In genomic region chr4:73620115-73620792, GRCh38 we compare ENCODE assay signal across 8 cellular contexts. TPM values are rescaled to one million over a fixed set of nuclear protein-coding genes. Genes with fewer than 3 reads are reported as not detected.
DNase-seq lines count a peak whose midpoint lies in the region; ATAC-seq and TF ChIP-seq lines count a peak whose summit lies in the region.

Gene RASSF6 (minus strand): TSS chr4:73620436. CDS start chr4:73611795, 8,641 bp downstream.

- H3K79me2 ChIP-seq in GM23338 (replicated peaks; ENCODE audit: insufficient read depth), result no peaks in the 10 kb centered on the region

- H3K9me2 ChIP-seq in GM23338 (ENCODE audit: insufficient read depth), result no peaks in the 10 kb centered on the region

- H3K4me3 ChIP-seq in GM23338, result peak within 1 kb of the TSS; percentile 39
- peak within 1 kb of the TSS; percentile 22; the same call in 1 of the 2 replicates for H3K4me3 ChIP-seq in LNCaP clone FGC (ENCODE audit: low read depth, low read length)
- peak within 1 kb of the TSS; percentile 41 for H3K4me3 ChIP-seq in WERI-Rb-1 (ENCODE audit: low read depth, low read length)
- peak within 1 kb of the TSS; percentile 11 to 40 for H3K4me3 ChIP-seq in gastroesophageal sphincter
- peak within 1 kb of the TSS in 3 of 4 donors; percentile 4 to 30 (median 20) for H3K4me3 ChIP-seq in sigmoid colon

- ATAC-seq in GM18511 (IDR thresholded peaks at IDR 0.05; ENCODE audit: unreplicated experiment) (peak; percentile 93), GM23338 (peak; percentile 99), gastroesophageal sphincter (peak; percentile 22)

- peak within 1 kb of the TSS; percentile 77 for H2AFZ ChIP-seq in GM23338

- H3K4me2 ChIP-seq in GM23338, result peak within 1 kb of the TSS; percentile 71

- H4K20me1 ChIP-seq in GM23338 (replicated peaks; ENCODE audit: insufficient read depth), result no peaks in the 10 kb centered on the region

- H3K36me3 Mint-ChIP-seq in GM23338 (ENCODE audit: low read depth), result no peaks in the 10 kb centered on the region

- H3K27ac Mint-ChIP-seq in GM23338, result no peak within 1 kb of the TSS; the same call in 1 of the 2 replicates

- H3K36me3 ChIP-seq in GM23338 (ENCODE audit: insufficient read depth), result no peaks in the 10 kb centered on the region
- no peaks in the 10 kb centered on the region for H3K36me3 ChIP-seq in WERI-Rb-1
- H3K36me3 ChIP-seq in gastroesophageal sphincter, result no peaks in the 10 kb centered on the region
- no peaks in the 10 kb centered on the region for H3K36me3 ChIP-seq in sigmoid colon

- H3K4me1 ChIP-seq in GM23338 (ENCODE audit: insufficient read depth) (no peaks in the 10 kb centered on the region), gastroesophageal sphincter (peaks cover 0 to 6% (median 0%) of the 10 kb centered on the region in 3 donors), sigmoid colon (peaks cover 0 to 7% (median 3%) of the 10 kb centered on the region in 4 donors)

- no peaks in the 10 kb centered on the region for H3F3A ChIP-seq in GM23338 (replicated peaks; ENCODE audit: low read depth)

- H3K27ac ChIP-seq in GM23338 (ENCODE audit: low read depth), result no peak within 1 kb of the TSS
- H3K27ac ChIP-seq in WERI-Rb-1, result no peak within 1 kb of the TSS
- H3K27ac ChIP-seq in gastroesophageal sphincter, result no peak within 1 kb of the TSS
- H3K27ac ChIP-seq in sigmoid colon, result no peak within 1 kb of the TSS
- no peak within 1 kb of the TSS for H3K27ac ChIP-seq in caudate nucleus (ENCODE audit: low read depth, low read length)

- peak; percentile 90 for DNase-seq in GM23338 (ENCODE audit: low spot score)
- DNase-seq in LNCaP clone FGC (ENCODE audit: low read depth), result no peak
- DNase-seq in WERI-Rb-1, result peak; percentile 66
- no peak for DNase-seq in sigmoid colon
- DNase-seq in caudate nucleus (lab: John Stamatoyannopoulos, UW), result no peak
- no peak for DNase-seq in activated CD8-positive, alpha-beta memory T cell treated with anti-CD3 and anti-CD28 coated beads, Interleukin-2, amount 50 U/mL, for 4 hours

- peaks cover 15% of the 10 kb centered on the region for H3K4me1 Mint-ChIP-seq in GM23338

- peaks cover 12% of the 10 kb centered on the region; the same call in 1 of the 2 replicates for H3K27me3 ChIP-seq in GM23338 (ENCODE audit: insufficient read depth)
- no peaks in the 10 kb centered on the region for H3K27me3 ChIP-seq in WERI-Rb-1 (ENCODE audit: insufficient read depth, low read depth, severe bottlenecking)
- H3K27me3 ChIP-seq in gastroesophageal sphincter, result no peaks in the 10 kb centered on the region
- H3K27me3 ChIP-seq in sigmoid colon, result peaks cover 0 to 12% (median 0%) of the 10 kb centered on the region in 3 donors

- TF ChIP-seq EP300 in gastroesophageal sphincter (IDR thresholded peaks at IDR 0.05) (no peak), sigmoid colon (IDR thresholded peaks at IDR 0.05) (no peak)

- TF ChIP-seq POLR2A in gastroesophageal sphincter (IDR thresholded peaks at IDR 0.05) (no peak), sigmoid colon (IDR thresholded peaks at IDR 0.05) (peak in 1 of 2 donors; percentile 26)

- WGBS in gastroesophageal sphincter (ENCODE audit: low coverage in 1 of 2), 2 donors, result 3 to 24% methylated on average over 5 to 7 of the region's 24 CpGs
- 2 to 5% methylated on average over 24 of the region's 24 CpGs for WGBS in sigmoid colon, 2 donors

- TF ChIP-seq CTCF in GM23338 (conservative IDR thresholded peaks at IDR 0.05; ENCODE audit: low read depth in 2 of 2) (peak in 1 of 2 experiments; percentile 28; a peak in 2 of 4 replicates), LNCaP clone FGC (IDR thresholded peaks at IDR 0.05; ENCODE audit: control insufficient read depth, extremely low read depth, insufficient read depth) (no peak), WERI-Rb-1 (IDR thresholded peaks at IDR 0.05; ENCODE audit: low read depth, low read length) (no peak), gastroesophageal sphincter (IDR thresholded peaks at IDR 0.05) (no peak), sigmoid colon (IDR thresholded peaks at IDR 0.05) (no peak)

- H3K9me3 ChIP-seq in WERI-Rb-1 (ENCODE audit: severe bottlenecking) (no peaks in the 10 kb centered on the region), gastroesophageal sphincter (no peaks in the 10 kb centered on the region), sigmoid colon (no peaks in the 10 kb centered on the region)

- intact Hi-C loops in sigmoid colon (cut with DNase I), result no loop called here

- H3K27me3 Mint-ChIP-seq in GM23338 (ENCODE audit: insufficient read depth, low read depth, poor library complexity), result no peaks in the 10 kb centered on the region

- H3K9me3 Mint-ChIP-seq in GM23338, result no peaks in the 10 kb centered on the region

- H3K4me3 Mint-ChIP-seq in GM23338, result peak within 1 kb of the TSS; percentile 74

TF ChIP-seq in GM23338, 12 proteins besides CTCF, POLR2A, EP300 and RAD21:
- peak; percentile 83 for TF ChIP-seq ZNF331 (CRISPR knock-in tag; IDR thresholded peaks at IDR 0.05; ENCODE audit: low read depth)
- no peak for TF ChIP-seq NANOG (IDR thresholded peaks at IDR 0.05; ENCODE audit: borderline replicate concordance)

RNA-seq across cellular contexts. Expression of gene RASSF6, which starts in this region (rescaled TPM):
- 0.14 and 0.23 TPM in 2 replicates for total RNA-seq in GM23338 (2014; rRNA removed; shearing (Covaris generic))
- polyA plus RNA-seq in GM23338 (2016; fragmentation: Nextera tagmentation; extraction: Ambion mirVana), result 0.37 and 0.79 TPM in 2 replicates
- 1 to 10 TPM in 1 of 4 donors, under 1 TPM in 3; 0.15 to 3.8 (median 0.50) TPM for total RNA-seq in gastroesophageal sphincter
- under 1 TPM in 3 of 4 donors, not detected in 1; under 0.01 to 0.41 (median 0.36) TPM for total RNA-seq in sigmoid colon
- 10 to 100 TPM in 2 of 3 donors, 1 to 10 TPM in 1; 6.6 to 30.1 (median 20.4) TPM for polyA plus RNA-seq in sigmoid colon

Comparison
In these comparisons a context has a peak if more than half of its experiments do, and no peak if none do; other contexts are left out.
1. Peak in DNase-seq, ATAC-seq, H3K4me3 ChIP-seq and H3K4me2 ChIP-seq in GM23338; RNA of the gene not detected or under 1 TPM.
2. ATAC-seq: peak in every context shown above with its lines; median percentile 99 in GM23338; 93 in GM18511; 22 in gastroesophageal sphincter.